Comparison of ENCODE assay signal across 19 cellular contexts in genomic region chr1:110668523-110668922, GRCh38. TPM values are rescaled to one million over a fixed set of nuclear protein-coding genes. Genes with fewer than 3 reads are reported as not detected.
DNase-seq lines count a peak whose midpoint lies in the region; ATAC-seq lines count a peak whose summit lies in the region.
"Had no signal": no experiment of that assay in that cellular context is flagged by ENCODE, and none has a peak within 500 bp of the region (broad histone marks: within the 10 kb centered on the region; RNA-seq: fewer than 3 reads in every experiment).

No MANE protein-coding gene starts in this region.

- peaks cover 45% of the 10 kb centered on the region for H3K36me3 ChIP-seq in CD4-positive, CD25-positive, alpha-beta regulatory T cell (ENCODE audit: control insufficient read depth, insufficient read depth, low read length)
- H3K36me3 ChIP-seq: heart right ventricle, thyroid gland had no signal

- peaks cover 13 to 31% (median 24%) of the 10 kb centered on the region in 4 donors for H3K4me1 Mint-ChIP-seq in CD4-positive, CD25-positive, alpha-beta regulatory T cell
- H3K4me1 Mint-ChIP-seq in activated T-helper 1 cell treated with anti-CD3 and anti-CD28 coated beads, Interleukin-12 subunit alpha, Interleukin-12 subunit beta, Interleukin-2, Interleukin-4 antibody, amounts not matched to agents 30 ng/mL and 10 ng/mL and 1 ng/mL, durations not matched to agents 14 hours and 24 hours and 36 hours (ENCODE audit: low read depth) = peaks cover 34% of the 10 kb centered on the region
- peaks cover 51 to 57% of the 10 kb centered on the region in 2 donors for H3K4me1 Mint-ChIP-seq in immature natural killer cell

- DNase-seq in CD4-positive, CD25-positive, alpha-beta regulatory T cell = peak in 2 of 3 donors; percentile 34 to 35
- peak; percentile 33 for DNase-seq in G401 (ENCODE audit: low spot score)
- DNase-seq in activated T-helper 1 cell treated with anti-CD3 and anti-CD28 coated beads, Interleukin-12 subunit alpha, Interleukin-12 subunit beta, Interleukin-2, Interleukin-4 antibody, amounts not matched to agents 30 ng/mL and 10 ng/mL and 1 ng/mL, durations not matched to agents 14 hours and 24 hours and 36 hours (ENCODE audit: low spot score) = no peak
- DNase-seq in immature natural killer cell = peak; percentile 30 to 45 (median 36)
- DNase-seq: heart right ventricle, mammary epithelial cell, NCI-H187, nephron progenitor cell, psoas muscle, small intestine, thyroid gland had no signal

- H3K36me3 Mint-ChIP-seq in CD4-positive, CD25-positive, alpha-beta regulatory T cell = peaks cover 32% of the 10 kb centered on the region
- H3K36me3 Mint-ChIP-seq in activated T-helper 1 cell treated with anti-CD3 and anti-CD28 coated beads, Interleukin-12 subunit alpha, Interleukin-12 subunit beta, Interleukin-2, Interleukin-4 antibody, amounts not matched to agents 30 ng/mL and 10 ng/mL and 1 ng/mL, durations not matched to agents 14 hours and 24 hours and 36 hours (ENCODE audit: low read depth) = peaks cover 37% of the 10 kb centered on the region
- H3K36me3 Mint-ChIP-seq in immature natural killer cell = peaks cover 0 to 3% (median 0%) of the 10 kb centered on the region in 3 donors

- H3K27me3 ChIP-seq in CD4-positive, CD25-positive, alpha-beta regulatory T cell (ENCODE audit: control insufficient read depth, insufficient read depth, low read length) = no peaks in the 10 kb centered on the region

- no peak for ATAC-seq in CD4-positive, CD25-positive, alpha-beta regulatory T cell (ENCODE audit: low read depth in 2 of 2)
- ATAC-seq in GM21381 (IDR thresholded peaks at IDR 0.05; ENCODE audit: unreplicated experiment) (no peak), GM21825 (IDR thresholded peaks at IDR 0.05; ENCODE audit: unreplicated experiment) (no peak), GM21737 (IDR thresholded peaks at IDR 0.05; ENCODE audit: unreplicated experiment) (no peak)
- ATAC-seq: heart right ventricle, psoas muscle had no signal

- H3K4me3 Mint-ChIP-seq in CD4-positive, CD25-positive, alpha-beta regulatory T cell = peak overlapping the region; percentile 84 to 96 (median 90)
- peak overlapping the region; percentile 77 for H3K4me3 Mint-ChIP-seq in activated T-helper 1 cell treated with anti-CD3 and anti-CD28 coated beads, Interleukin-12 subunit alpha, Interleukin-12 subunit beta, Interleukin-2, Interleukin-4 antibody, amounts not matched to agents 30 ng/mL and 10 ng/mL and 1 ng/mL, durations not matched to agents 14 hours and 24 hours and 36 hours
- peak overlapping the region; percentile 56 to 91 (median 68) for H3K4me3 Mint-ChIP-seq in immature natural killer cell
- H3K4me3 Mint-ChIP-seq: nephron progenitor cell had no signal

- H3K9me3 Mint-ChIP-seq in CD4-positive, CD25-positive, alpha-beta regulatory T cell = peaks cover 0 to 1% (median 0%) of the 10 kb centered on the region in 7 donors
- no peaks in the 10 kb centered on the region for H3K9me3 Mint-ChIP-seq in activated T-helper 1 cell treated with anti-CD3 and anti-CD28 coated beads, Interleukin-12 subunit alpha, Interleukin-12 subunit beta, Interleukin-2, Interleukin-4 antibody, amounts not matched to agents 30 ng/mL and 10 ng/mL and 1 ng/mL, durations not matched to agents 14 hours and 24 hours and 36 hours
- no peaks in the 10 kb centered on the region for H3K9me3 Mint-ChIP-seq in immature natural killer cell

- peak overlapping the region; percentile 96 for H3K27ac ChIP-seq in CD4-positive, CD25-positive, alpha-beta regulatory T cell (ENCODE audit: insufficient read depth, low read length, poor library complexity, severe bottlenecking)
- H3K27ac ChIP-seq: BLaER1 treated with 17β-estradiol and CSF1 and Interleukin-3, amounts not matched to agents 10 nM and 100 nM; psoas muscle; RWPE1; thyroid gland had no signal

- intact Hi-C loops in activated T-helper 1 cell treated with anti-CD3 and anti-CD28 coated beads, Interleukin-12 subunit alpha, Interleukin-12 subunit beta, Interleukin-2, Interleukin-4 antibody, amounts not matched to agents 30 ng/mL and 10 ng/mL and 1 ng/mL, durations not matched to agents 14 hours and 24 hours and 36 hours (cut with micrococcal nuclease) = loop anchor here (1.0 to 5.0 kb wide), 4 partner anchors 10 to 548 kb away; partner anchors contain the start of gene LAMTOR5

- H3K4me3 ChIP-seq in CD4-positive, CD25-positive, alpha-beta regulatory T cell (ENCODE audit: low read depth, low read length) = peak overlapping the region; percentile 99
- H3K4me3 ChIP-seq: BLaER1 treated with 17β-estradiol and CSF1 and Interleukin-3, amounts not matched to agents 10 nM and 100 nM; psoas muscle; thyroid gland had no signal

- H3K4me1 ChIP-seq in CD4-positive, CD25-positive, alpha-beta regulatory T cell (ENCODE audit: control insufficient read depth, insufficient read depth, low read length, poor library complexity, severe bottlenecking) = peaks cover 74% of the 10 kb centered on the region
- H3K4me1 ChIP-seq: psoas muscle, thyroid gland had no signal

- H3K27me3 Mint-ChIP-seq in CD4-positive, CD25-positive, alpha-beta regulatory T cell = no peaks in the 10 kb centered on the region
- no peaks in the 10 kb centered on the region for H3K27me3 Mint-ChIP-seq in activated T-helper 1 cell treated with anti-CD3 and anti-CD28 coated beads, Interleukin-12 subunit alpha, Interleukin-12 subunit beta, Interleukin-2, Interleukin-4 antibody, amounts not matched to agents 30 ng/mL and 10 ng/mL and 1 ng/mL, durations not matched to agents 14 hours and 24 hours and 36 hours (ENCODE audit: insufficient read depth)
- peaks cover 8 to 16% (median 16%) of the 10 kb centered on the region in 3 donors for H3K27me3 Mint-ChIP-seq in immature natural killer cell (ENCODE audit: low read depth in 3 of 3)

- in situ Hi-C loops in G401 (cut with HindIII; ENCODE audit: low sequenced_read_pairs) = no loop called here

- peak overlapping the region; percentile 57 to 86 (median 65) for H3K27ac Mint-ChIP-seq in CD4-positive, CD25-positive, alpha-beta regulatory T cell
- H3K27ac Mint-ChIP-seq in activated T-helper 1 cell treated with anti-CD3 and anti-CD28 coated beads, Interleukin-12 subunit alpha, Interleukin-12 subunit beta, Interleukin-2, Interleukin-4 antibody, amounts not matched to agents 30 ng/mL and 10 ng/mL and 1 ng/mL, durations not matched to agents 14 hours and 24 hours and 36 hours = peak overlapping the region; percentile 89
- peak overlapping the region; percentile 73 to 91 (median 86) for H3K27ac Mint-ChIP-seq in immature natural killer cell
- H3K27ac Mint-ChIP-seq: nephron progenitor cell had no signal

- H3K9me3 ChIP-seq in CD4-positive, CD25-positive, alpha-beta regulatory T cell (ENCODE audit: control insufficient read depth in 2 of 2, low read length in 2 of 2) = no peaks in the 10 kb centered on the region
- H3K9me3 ChIP-seq: BLaER1 treated with 17β-estradiol and CSF1 and Interleukin-3, amounts not matched to agents 10 nM and 100 nM; heart right ventricle; psoas muscle; thyroid gland had no signal

RNA-seq across cellular contexts. Expression of gene KCNA3, which starts 6.2 kb away (rescaled TPM):
- total RNA-seq in CD4-positive, CD25-positive, alpha-beta regulatory T cell = 120 TPM
- polyA plus RNA-seq in CD4-positive, CD25-positive, alpha-beta regulatory T cell = 10 to 100 TPM; 61.6 to 87.5 (median 84.9) TPM
- total RNA-seq in G401 (2014; rRNA removed; shearing (Covaris generic)) = not detected in 2 replicates
- total RNA-seq in activated T-helper 1 cell treated with anti-CD3 and anti-CD28 coated beads, Interleukin-12 subunit alpha, Interleukin-12 subunit beta, Interleukin-2, Interleukin-4 antibody, amounts not matched to agents 30 ng/mL and 10 ng/mL and 1 ng/mL, durations not matched to agents 14 hours and 24 hours and 36 hours = 38.1 and 42.2 TPM in 2 replicates
- 10 to 100 TPM; 11.7 to 15.3 (median 12.4) TPM for polyA plus RNA-seq in immature natural killer cell
- total RNA-seq: bronchial epithelial cell, HT1080, M059J, mammary epithelial cell had no signal
- polyA plus RNA-seq: mammary epithelial cell, psoas muscle had no signal

Comparison
In these comparisons a context has a peak if more than half of its experiments do, and no peak if none do; other contexts are left out.
1. RNA of gene KCNA3, which starts 6.2 kb away (total RNA-seq): 120 TPM in CD4-positive, CD25-positive, alpha-beta regulatory T cell (single experiment) and 38.1 to 42.2 TPM in activated T-helper 1 cell treated with anti-CD3 and anti-CD28 coated beads, Interleukin-12 subunit alpha, Interleukin-12 subunit beta, Interleukin-2, Interleukin-4 antibody, amounts not matched to agents 30 ng/mL and 10 ng/mL and 1 ng/mL, durations not matched to agents 14 hours and 24 hours and 36 hours; not detected in G401; every median in the first group is over 10 times any median in the second.
2. Peak in every context shown above with its lines, with median percentiles within 50 percentile points of each other: H3K27ac Mint-ChIP-seq and H3K4me3 Mint-ChIP-seq.